ENCODE assay signal across 1 cellular context in genomic region chr3:4589475-4590111, GRCh38.
TF ChIP-seq lines count a peak whose summit lies in the region.

No MANE protein-coding gene starts in this region.

TF ChIP-seq in GM23338, 12 proteins besides CTCF, POLR2A, EP300 and RAD21 (continued from another document):
- TF ChIP-seq ZNF462 (CRISPR knock-in tag; IDR thresholded peaks at IDR 0.05), result no peak
- TF ChIP-seq JUNB (IDR thresholded peaks at IDR 0.05; ENCODE audit: unreplicated experiment), result no peak
- TF ChIP-seq ETS1 (IDR thresholded peaks at IDR 0.05), result no peak
- TF ChIP-seq STAT1 (IDR thresholded peaks at IDR 0.05; ENCODE audit: unreplicated experiment), result no peak
- no peak for TF ChIP-seq ZNF331 (CRISPR knock-in tag; IDR thresholded peaks at IDR 0.05; ENCODE audit: low read depth)
- TF ChIP-seq ZNF114 (CRISPR knock-in tag; IDR thresholded peaks at IDR 0.05), result no peak
- TF ChIP-seq CREB1 (CRISPR knock-in tag; IDR thresholded peaks at IDR 0.05; ENCODE audit: low read depth), result no peak
- TF ChIP-seq EZH2 (IDR thresholded peaks at IDR 0.05; ENCODE audit: low read depth, unreplicated experiment), result no peak
- no peak for TF ChIP-seq REST (IDR thresholded peaks at IDR 0.05; ENCODE audit: unreplicated experiment)
TF ChIP-seq in GM23338: peak in this region for 0.
